ENCODE assay signal across 9 cellular contexts in the genomic region with DNA sequence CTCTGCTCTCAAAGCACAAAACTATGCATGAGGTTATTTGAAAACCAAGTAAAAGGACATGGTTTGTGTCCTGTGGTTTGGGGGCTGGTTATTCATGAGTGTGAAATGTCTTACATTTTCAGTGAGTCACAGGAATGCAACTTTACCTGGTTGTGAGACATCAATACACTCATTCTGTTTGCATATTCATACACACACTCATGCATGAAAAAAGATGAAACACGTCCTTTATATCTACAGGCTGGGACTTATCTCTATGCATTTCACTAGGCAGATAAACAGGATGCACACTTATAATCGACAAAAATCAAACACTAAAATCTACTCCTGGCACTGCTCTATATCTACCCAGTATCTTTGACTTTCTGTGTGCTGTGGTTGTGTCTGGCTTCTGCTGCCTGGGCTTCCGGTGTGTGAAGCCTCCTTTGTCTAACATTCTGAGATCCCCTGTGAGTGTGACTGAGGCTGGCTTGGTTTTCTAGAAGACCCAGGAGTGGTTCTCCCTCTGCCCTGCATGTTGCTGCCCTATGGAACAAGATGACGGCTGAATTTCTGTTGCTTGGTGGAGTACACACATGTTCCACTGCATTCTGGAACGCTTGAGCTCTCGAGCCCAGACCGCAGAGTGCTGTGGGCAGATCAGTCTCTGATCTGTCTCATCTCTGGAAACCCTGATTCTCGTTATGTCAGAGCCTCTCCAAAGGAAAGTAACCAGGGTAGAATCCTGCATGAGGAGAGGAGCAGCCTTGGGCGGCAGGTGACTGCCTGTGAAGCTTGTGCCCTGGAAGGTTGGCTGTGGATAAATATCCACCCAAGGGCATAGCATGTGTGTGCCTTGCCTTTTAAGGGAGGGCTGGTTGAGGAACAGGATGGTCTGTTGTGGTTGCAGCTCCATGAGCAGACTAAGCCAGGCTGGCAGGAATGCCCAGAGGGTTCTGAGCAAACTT. TPM values are rescaled to one million over a fixed set of nuclear protein-coding genes. Genes with fewer than 3 reads are reported as not detected.
DNase-seq lines count a peak whose midpoint lies in the region; ATAC-seq, FAIRE-seq and TF ChIP-seq lines count a peak whose summit lies in the region.
"Had no signal": no experiment of that assay in that cellular context is flagged by ENCODE, and none has a peak within 500 bp of the region (broad histone marks: within the 10 kb centered on the region; RNA-seq: fewer than 3 reads in every experiment).

No MANE protein-coding gene starts in this region.

- H4K20me1 ChIP-seq in OCI-LY7 (ENCODE audit: insufficient read depth, low read length) (no peaks in the 10 kb centered on the region), HepG2 (ENCODE audit: insufficient read depth, low read length) (no peaks in the 10 kb centered on the region)

- WGBS in HepG2 (ENCODE audit: low lambda C conversion rate), result 16% methylated on average over 8 of the region's 9 CpGs

- H3K4me2 ChIP-seq in OCI-LY7 (ENCODE audit: low read length) (no peak overlapping the region), HepG2 (ENCODE audit: low read depth, low read length) (peak overlapping the region; percentile 15; the same call in 1 of the 2 replicates)

- peak overlapping the region; percentile 100 for H3K27ac Mint-ChIP-seq in stimulated activated naive CD8-positive, alpha-beta T cell treated with anti-CD3 and anti-CD28 coated beads, Interleukin-15, Interleukin-2, amounts not matched to agents 100 ng/mL and 50 ng/mL, for 24 hours

- H3K9me3 Mint-ChIP-seq in stimulated activated naive CD8-positive, alpha-beta T cell treated with anti-CD3 and anti-CD28 coated beads, Interleukin-15, Interleukin-2, amounts not matched to agents 100 ng/mL and 50 ng/mL, for 24 hours, result peaks cover 8% of the 10 kb centered on the region

- no peak for FAIRE-seq in HepG2 (lab: Jason Lieb, UNC)
- FAIRE-seq: islet of Langerhans had no signal

- no peak for TF ChIP-seq EP300 in HepG2 (IDR thresholded peaks at IDR 0.05; ENCODE audit: low read depth in 2 of 2, low read length in 2 of 2)
- no peak for TF ChIP-seq EP300 in HepG2 (CRISPR knock-in tag; IDR thresholded peaks at IDR 0.05; ENCODE audit: borderline replicate concordance)

- BruUV-seq in OCI-LY7 (replicated peaks; lab: Mats Ljungman, UMichigan), result no TSS peak
- BruUV-seq in HepG2 (replicated peaks; lab: Mats Ljungman, UMichigan), result no TSS peak

- H3K9me2 ChIP-seq in OCI-LY7 (ENCODE audit: insufficient read depth, low read length), result no peaks in the 10 kb centered on the region

- TF ChIP-seq RAD21 in HepG2 (CRISPR knock-in tag; IDR thresholded peaks at IDR 0.05), result no peak

- in situ Hi-C loops in HepG2 (cut with HindIII; ENCODE audit: extremely low pct_ligation_motif_present, low pct_unique_long_range_greater_than_20kb), result no loop called here

- DNase-seq in AG20443 (ENCODE audit: low spot score) (peak; percentile 74), OCI-LY7 (ENCODE audit: low spot score) (no peak), HepG2 (ENCODE audit: low spot score) (peak; percentile 24), NOMO-1 treated with dmso at 0.1 percent for 144 hours (lab: John Stamatoyannopoulos, UW; ENCODE audit: unreplicated experiment) (no peak), midbrain (lab: John Stamatoyannopoulos, UW) (no peak)
- peak; percentile 24 to 58 for DNase-seq in activated T-helper 1 cell treated with anti-CD3 and anti-CD28 coated beads, Interleukin-2, amount 50 U/mL, for 16 hours (ENCODE audit: low read depth in 1 of 2, low spot score in 1 of 2)

- peaks cover 15% of the 10 kb centered on the region for H3K4me1 ChIP-seq in OCI-LY7 (ENCODE audit: insufficient read depth, low read length, poor library complexity, severe bottlenecking)
- peaks cover 26% of the 10 kb centered on the region for H3K4me1 ChIP-seq in HepG2 (ENCODE audit: insufficient read depth, low read length)

- no peaks in the 10 kb centered on the region for H3K27me3 Mint-ChIP-seq in stimulated activated naive CD8-positive, alpha-beta T cell treated with anti-CD3 and anti-CD28 coated beads, Interleukin-15, Interleukin-2, amounts not matched to agents 100 ng/mL and 50 ng/mL, for 24 hours

- CTCF ChIA-PET in OCI-LY7 (lab: Charles Lee; ENCODE audit: unreplicated experiment), result no interaction called here
- CTCF ChIA-PET in HepG2 (lab: Yijun Ruan, JAX; ENCODE audit: low intra/inter-chr PET ratio, low total read pairs), result no interaction called here

- peak overlapping the region; percentile 74 for H3K4me3 Mint-ChIP-seq in stimulated activated naive CD8-positive, alpha-beta T cell treated with anti-CD3 and anti-CD28 coated beads, Interleukin-15, Interleukin-2, amounts not matched to agents 100 ng/mL and 50 ng/mL, for 24 hours

- no peaks in the 10 kb centered on the region for H3K36me3 ChIP-seq in OCI-LY7 (ENCODE audit: insufficient read depth, low read length)
- no peaks in the 10 kb centered on the region for H3K36me3 ChIP-seq in HepG2 (replicated peaks in 1 of 2; ENCODE audit: control insufficient read depth in 1 of 2, insufficient read depth in 2 of 2, low read length in 2 of 2)

- peaks cover 0 to under 1% of the 10 kb centered on the region in 2 experiments; a peak in 1 of 5 replicates for H3K27me3 ChIP-seq in HepG2 (ENCODE audit: control insufficient read depth in 1 of 2, insufficient read depth in 2 of 2, low read length in 2 of 2)

- H3K79me2 ChIP-seq in OCI-LY7 (ENCODE audit: insufficient read depth, low read depth, low read length) (no peaks in the 10 kb centered on the region), HepG2 (ENCODE audit: insufficient read depth, low read length) (no peaks in the 10 kb centered on the region)

- TF ChIP-seq CTCF in OCI-LY7 (conservative IDR thresholded peaks at IDR 0.05; ENCODE audit: low read length), result no peak
- no peak for TF ChIP-seq CTCF in HepG2 (CRISPR knock-in tag; IDR thresholded peaks at IDR 0.05)

- intact Hi-C loops in OCI-LY7 (cut with micrococcal nuclease; ENCODE audit: unreplicated experiment), result no loop called here
- intact Hi-C loops in HepG2 (cut with micrococcal nuclease; ENCODE audit: unreplicated experiment), result no loop called here

- POLR2A ChIA-PET in OCI-LY7 (lab: Charles Lee), result interaction anchor here (0.6 to 1.5 kb wide), 3 partner anchors 9 to 31 kb away, joined by 3 to 7 read pairs (median 5); no protein-coding TSS in a partner anchor
- POLR2A ChIA-PET in HepG2 (lab: Yijun Ruan, JAX), result no interaction called here

- H3K27ac ChIP-seq in OCI-LY7 (ENCODE audit: low read depth, low read length, poor library complexity, severe bottlenecking) (no peak overlapping the region), HepG2 (ENCODE audit: extremely low read length, insufficient read depth, low read length) (no peak overlapping the region)

- no peak for TF ChIP-seq POLR2A in HepG2 (IDR thresholded peaks at IDR 0.05; ENCODE audit: insufficient read depth in 1 of 2, low read depth in 2 of 2, low read length in 2 of 2)

- peaks cover 79% of the 10 kb centered on the region for H3K4me1 Mint-ChIP-seq in stimulated activated naive CD8-positive, alpha-beta T cell treated with anti-CD3 and anti-CD28 coated beads, Interleukin-15, Interleukin-2, amounts not matched to agents 100 ng/mL and 50 ng/mL, for 24 hours (ENCODE audit: low read depth)

- H3K9ac ChIP-seq in HepG2 (ENCODE audit: insufficient read depth, low read depth, low read length), result no peak overlapping the region

- H2AFZ ChIP-seq in OCI-LY7 (ENCODE audit: low read length), result peak overlapping the region; percentile 20; the same call in 1 of the 2 replicates
- H2AFZ ChIP-seq in HepG2 (ENCODE audit: low read length), result peak overlapping the region; percentile 40

- H3K36me3 Mint-ChIP-seq in stimulated activated naive CD8-positive, alpha-beta T cell treated with anti-CD3 and anti-CD28 coated beads, Interleukin-15, Interleukin-2, amounts not matched to agents 100 ng/mL and 50 ng/mL, for 24 hours (ENCODE audit: low read depth), result peaks cover 11% of the 10 kb centered on the region

- H3K4me3 ChIP-seq in OCI-LY7 (ENCODE audit: low read depth, low read length, poor library complexity, severe bottlenecking), result no peak overlapping the region
- H3K4me3 ChIP-seq in HepG2 (replicated peaks in 1 of 3; ENCODE audit: insufficient read depth in 1 of 3, low read depth in 2 of 3, low read length in 3 of 3), result no peak overlapping the region

- ATAC-seq in GM21619 (IDR thresholded peaks at IDR 0.05; ENCODE audit: unreplicated experiment), result peak; percentile 68
- ATAC-seq in HepG2, result no peak; the same call in 2 of the 3 replicates

- H3K9me3 ChIP-seq in OCI-LY7 (ENCODE audit: low read length) (no peaks in the 10 kb centered on the region), HepG2 (ENCODE audit: low read length) (no peaks in the 10 kb centered on the region)

TF ChIP-seq in HepG2, 621 proteins besides CTCF, POLR2A, EP300 and RAD21:
- TF ChIP-seq FOSL2 (CRISPR knock-in tag; IDR thresholded peaks at IDR 0.05), result 0 out of 2 replicates have a peak, but pooled peaks have one; percentile 14
- no peak for TF ChIP-seq ZNF124 (CRISPR knock-in tag; IDR thresholded peaks at IDR 0.05)

RNA-seq across cellular contexts. Expression of a gene that starts 19.7 kb away (rescaled TPM):
- not detected in 2 replicates for total RNA-seq in OCI-LY7 (2014; rRNA removed; shearing (Covaris generic))
- total RNA-seq in OCI-LY7 (2022), result not detected in 2 replicates
- not detected in 2 replicates for total RNA-seq in HepG2 (2016; rRNA removed; fragmentation: Illumina TruSeq; extraction: Trizol)
- total RNA-seq in HepG2 (2016; cell fraction: cytosol; rRNA removed; fragmentation: Illumina TruSeq; extraction: Trizol; ENCODE audit: low read depth), result not detected in 2 replicates
- not detected in 2 replicates for total RNA-seq in HepG2 (2016; cell fraction: insoluble cytoplasmic fraction; rRNA removed; fragmentation: Illumina TruSeq; extraction: Trizol)
- not detected in 2 replicates for total RNA-seq in HepG2 (2016; cell fraction: membrane; rRNA removed; fragmentation: Illumina TruSeq; extraction: Trizol)
- not detected in 2 replicates for total RNA-seq in HepG2 (2016; cell fraction: nucleus; rRNA removed; fragmentation: Illumina TruSeq; extraction: Trizol)
- 0.08 TPM in 1 of 2 replicates, not detected in the other for polyA plus RNA-seq in HepG2 (2011; rRNA removed)
- not detected in 2 replicates for polyA plus RNA-seq in HepG2 (2011; cell fraction: cytosol; rRNA removed)
- polyA plus RNA-seq in HepG2 (2011; cell fraction: nucleus; rRNA removed), result not detected in 2 replicates
- polyA plus RNA-seq in HepG2 (2012), result not detected in 2 replicates
- polyA plus RNA-seq in HepG2 (2016; cell fraction: cytosol; fragmentation: Illumina TruSeq; extraction: Trizol; ENCODE audit: low read depth), result not detected in 2 replicates
- polyA plus RNA-seq in HepG2 (2016; cell fraction: insoluble cytoplasmic fraction; fragmentation: Illumina TruSeq; extraction: Trizol; ENCODE audit: low read depth), result not detected in 2 replicates
- not detected in 2 replicates for polyA plus RNA-seq in HepG2 (2016; cell fraction: membrane; fragmentation: Illumina TruSeq; extraction: Trizol; ENCODE audit: low read depth)
- polyA plus RNA-seq in HepG2 (2016; cell fraction: nucleus; fragmentation: Illumina TruSeq; extraction: Trizol; ENCODE audit: insufficient read depth, low read depth), result not detected in 2 replicates
- not detected in 2 replicates for polyA minus RNA-seq in HepG2 (2011; rRNA and poly(A)+ RNA removed; ENCODE audit: low replicate concordance)
- polyA minus RNA-seq in HepG2 (2011; cell fraction: cytosol; rRNA and poly(A)+ RNA removed), result not detected in 2 replicates
- not detected in 2 replicates for polyA minus RNA-seq in HepG2 (2011; cell fraction: nucleus; rRNA and poly(A)+ RNA removed)

Comparison
In these comparisons a context has a peak if more than half of its experiments do, and no peak if none do; other contexts are left out.
1. DNase-seq: peak in AG20443 (single experiment), activated T-helper 1 cell treated with anti-CD3 and anti-CD28 coated beads, Interleukin-2, amount 50 U/mL, for 16 hours (2 of 2) and HepG2 (single experiment); none in OCI-LY7 (single experiment), NOMO-1 treated with dmso at 0.1 percent for 144 hours (single experiment) and midbrain (single experiment).